Comparison of ENCODE assay signal across 5 cellular contexts in genomic region chr1:7927081-7927480, GRCh38. TPM values are rescaled to one million over a fixed set of nuclear protein-coding genes. Genes with fewer than 3 reads are reported as not detected.
"Had no signal": no experiment of that assay in that cellular context is flagged by ENCODE, and none has a peak within 500 bp of the region (broad histone marks: within the 10 kb centered on the region; RNA-seq: fewer than 3 reads in every experiment).

No MANE protein-coding gene starts in this region.

RNA-seq across cellular contexts. Expression of gene TNFRSF9, which starts 13.6 kb away (rescaled TPM):
- total RNA-seq: mammary epithelial cell, occipital lobe, right atrium auricular region, suprapubic skin, thoracic aorta had no signal
- polyA plus RNA-seq: mammary epithelial cell had no signal
